Comparison of ENCODE assay signal across 24 cellular contexts in the genomic region with DNA sequence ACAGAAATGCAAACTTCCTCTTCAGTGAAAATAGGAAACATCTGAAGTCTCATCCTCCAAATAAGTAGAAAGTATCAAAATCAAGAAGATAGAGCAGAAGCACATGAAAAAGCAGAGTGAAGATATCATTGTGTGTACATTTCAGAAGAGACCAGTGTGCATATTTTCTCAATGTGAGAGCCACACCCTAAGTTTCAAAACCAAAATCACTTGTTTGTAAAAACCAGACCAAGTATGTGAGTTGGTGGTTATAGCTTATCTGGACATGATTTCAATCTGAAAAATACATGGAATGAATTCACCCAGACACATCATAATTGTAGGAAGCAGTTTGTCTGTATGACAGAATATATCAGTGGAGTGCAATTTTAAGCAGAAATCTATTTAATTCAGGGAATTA.
"Had no signal": no experiment of that assay in that cellular context is flagged by ENCODE, and none has a peak within 500 bp of the region (broad histone marks: within the 10 kb centered on the region; RNA-seq: fewer than 3 reads in every experiment).

No MANE protein-coding gene starts in this region.

- H3K36me3 Mint-ChIP-seq: naive thymus-derived CD8-positive, alpha-beta T cell; stimulated activated effector memory CD8-positive, alpha-beta T cell treated with anti-CD3 and anti-CD28 coated beads, Interleukin-12 subunit alpha, Interleukin-12 subunit beta, amount 100 ng/mL, for 72 hours; stimulated activated naive B cell treated with anti-CD40 and anti-IgM and Interleukin-4, amounts not matched to agents 10 μg/mL and 1 μg/mL and 100 μg/mL, for 72 hours had no signal

- H3K4me1 Mint-ChIP-seq: naive thymus-derived CD8-positive, alpha-beta T cell; nephron progenitor cell; neural crest cell; stimulated activated effector memory CD8-positive, alpha-beta T cell treated with anti-CD3 and anti-CD28 coated beads, Interleukin-12 subunit alpha, Interleukin-12 subunit beta, amount 100 ng/mL, for 72 hours; stimulated activated naive B cell treated with anti-CD40 and anti-IgM and Interleukin-4, amounts not matched to agents 10 μg/mL and 1 μg/mL and 100 μg/mL, for 72 hours had no signal

- H3K27me3 Mint-ChIP-seq: naive thymus-derived CD8-positive, alpha-beta T cell; natural killer cell treated with Interleukin-12 subunit alpha and Interleukin-12 subunit beta and Interleukin-15 and Interleukin-18, amount 100 ng/mL, for 72 hours; progenitor cell of endocrine pancreas; stimulated activated naive B cell treated with anti-CD40 and anti-IgM and Interleukin-4, amounts not matched to agents 10 μg/mL and 1 μg/mL and 100 μg/mL, for 72 hours; stimulated activated naive CD8-positive, alpha-beta T cell treated with anti-CD3 and anti-CD28 coated beads, Interleukin-15, Interleukin-2, amounts not matched to agents 100 ng/mL and 50 ng/mL, for 24 hours had no signal

- H3K4me3 Mint-ChIP-seq: naive thymus-derived CD8-positive, alpha-beta T cell; natural killer cell treated with Interleukin-12 subunit alpha and Interleukin-12 subunit beta and Interleukin-15 and Interleukin-18, amount 100 ng/mL, for 72 hours; nephron progenitor cell; neural crest cell; stimulated activated effector memory CD8-positive, alpha-beta T cell treated with anti-CD3 and anti-CD28 coated beads, Interleukin-12 subunit alpha, Interleukin-12 subunit beta, amount 100 ng/mL, for 72 hours; stimulated activated naive B cell treated with anti-CD40 and anti-IgM and Interleukin-4, amounts not matched to agents 10 μg/mL and 1 μg/mL and 100 μg/mL, for 72 hours; stimulated activated naive CD8-positive, alpha-beta T cell treated with anti-CD3 and anti-CD28 coated beads, Interleukin-15, Interleukin-2, amounts not matched to agents 100 ng/mL and 50 ng/mL, for 24 hours had no signal

- ATAC-seq: naive thymus-derived CD8-positive, alpha-beta T cell; natural killer cell treated with Interleukin-12 subunit alpha and Interleukin-12 subunit beta and Interleukin-15 and Interleukin-18, amount 100 ng/mL, for 72 hours; psoas muscle; right cardiac atrium; right lobe of liver; stimulated activated effector memory CD8-positive, alpha-beta T cell treated with anti-CD3 and anti-CD28 coated beads, Interleukin-12 subunit alpha, Interleukin-12 subunit beta, amount 100 ng/mL, for 72 hours; stimulated activated naive B cell treated with anti-CD40 and anti-IgM and Interleukin-4, amounts not matched to agents 10 μg/mL and 1 μg/mL and 100 μg/mL, for 72 hours had no signal

- DNase-seq: naive thymus-derived CD8-positive, alpha-beta T cell; nephron progenitor cell; occipital lobe; ovary; posterior cingulate gyrus; psoas muscle; right cardiac atrium; right lobe of liver; sigmoid colon; small intestine; stimulated activated CD4-positive, alpha-beta T cell treated with anti-CD3 and anti-CD28 coated beads, Interleukin-15, amount 100 ng/mL, for 24 hours; stimulated activated CD4-positive, alpha-beta T cell treated with anti-CD3 and anti-CD28 coated beads, Interleukin-2, amount 100 ng/mL, for 24 hours; stimulated activated CD4-positive, alpha-beta T cell treated with anti-CD3 and anti-CD28 coated beads, Interleukin-2, amount 100 ng/mL, for 48 hours; stimulated activated CD4-positive, alpha-beta T cell treated with anti-CD3 and anti-CD28 coated beads, Interleukin-4, amount 100 ng/mL, for 24 hours; stimulated activated naive B cell treated with anti-CD40 and anti-IgM and Interleukin-4, amounts not matched to agents 10 μg/mL and 1 μg/mL and 100 μg/mL, for 72 hours; stimulated activated naive CD4-positive, alpha-beta T cell treated with Interleukin-2 at 50 U/mL for 16 hours; stomach; thyroid gland; upper lobe of left lung had no signal

- H3K27ac Mint-ChIP-seq: naive thymus-derived CD8-positive, alpha-beta T cell; natural killer cell treated with Interleukin-12 subunit alpha and Interleukin-12 subunit beta and Interleukin-15 and Interleukin-18, amount 100 ng/mL, for 72 hours; nephron progenitor cell; progenitor cell of endocrine pancreas; stimulated activated effector memory CD8-positive, alpha-beta T cell treated with anti-CD3 and anti-CD28 coated beads, Interleukin-12 subunit alpha, Interleukin-12 subunit beta, amount 100 ng/mL, for 72 hours; stimulated activated naive B cell treated with anti-CD40 and anti-IgM and Interleukin-4, amounts not matched to agents 10 μg/mL and 1 μg/mL and 100 μg/mL, for 72 hours; stimulated activated naive CD8-positive, alpha-beta T cell treated with anti-CD3 and anti-CD28 coated beads, Interleukin-15, Interleukin-2, amounts not matched to agents 100 ng/mL and 50 ng/mL, for 24 hours had no signal

- H3K9me3 Mint-ChIP-seq: nephron progenitor cell; neural crest cell; stimulated activated naive B cell treated with anti-CD40 and anti-IgM and Interleukin-4, amounts not matched to agents 10 μg/mL and 1 μg/mL and 100 μg/mL, for 72 hours had no signal
